ENCODE assay signal across 1 cellular context in the genomic region with DNA sequence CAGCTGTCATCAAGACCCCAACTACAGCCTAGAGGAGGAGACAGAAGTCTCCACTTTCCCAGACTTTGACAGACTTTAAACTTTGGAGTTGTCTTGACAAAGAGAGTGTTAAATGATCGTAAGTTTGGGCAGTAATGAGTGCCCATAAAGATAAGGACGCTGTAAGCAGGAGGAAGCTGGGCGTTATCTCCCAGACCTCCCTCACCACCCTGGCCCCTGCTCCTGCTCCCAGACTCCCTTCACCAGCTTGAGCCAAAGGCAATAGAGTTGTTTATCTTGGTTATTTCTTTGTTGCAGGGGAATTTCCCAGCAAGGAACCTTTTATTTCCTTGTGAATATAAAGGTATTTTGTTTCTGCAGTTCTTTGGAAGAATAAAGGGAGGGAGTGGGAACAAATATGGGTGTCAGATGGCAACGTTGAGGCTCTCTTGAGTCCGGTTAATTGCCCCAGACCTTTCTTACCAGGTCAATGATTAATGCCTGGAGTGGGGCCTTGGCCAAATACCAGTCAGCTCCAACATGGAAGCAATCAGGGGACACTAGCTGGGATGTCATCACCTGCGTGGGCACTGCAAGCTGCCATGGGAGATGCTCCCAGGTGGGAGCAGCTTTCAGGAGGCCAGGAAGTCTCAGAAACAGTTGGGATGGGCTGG.
TF ChIP-seq lines count a peak whose summit lies in the region.

No MANE protein-coding gene starts in this region.

TF ChIP-seq in K562, 482 proteins besides CTCF, POLR2A, EP300 and RAD21 (continues in another document):
- TF ChIP-seq SMAD4 (CRISPR knock-in tag; conservative IDR thresholded peaks at IDR 0.05) (no peak), ZNF707 (CRISPR knock-in tag; conservative IDR thresholded peaks at IDR 0.05) (no peak), TARDBP (IDR thresholded peaks at IDR 0.05) (no peak), ZNF12 (CRISPR knock-in tag; IDR thresholded peaks at IDR 0.05) (no peak), ARID1B (IDR thresholded peaks at IDR 0.05) (peak; percentile 73), IFI16 (CRISPR knock-in tag; IDR thresholded peaks at IDR 0.05) (no peak), HLTF (IDR thresholded peaks at IDR 0.05) (no peak), CREBBP (IDR thresholded peaks at IDR 0.05; ENCODE audit: low read depth, low read length) (no peak), ZNF134 (CRISPR knock-in tag; conservative IDR thresholded peaks at IDR 0.05) (no peak), KLF6 (CRISPR knock-in tag; IDR thresholded peaks at IDR 0.05; ENCODE audit: borderline replicate concordance) (no peak), ZNF79 (CRISPR knock-in tag; IDR thresholded peaks at IDR 0.05; ENCODE audit: low read depth) (no peak), NUFIP1 (IDR thresholded peaks at IDR 0.05; ENCODE audit: partially characterized antibody) (no peak), ASH1L (IDR thresholded peaks at IDR 0.05; ENCODE audit: borderline replicate concordance, low read depth, partially characterized antibody) (no peak), ZFP36 (IDR thresholded peaks at IDR 0.05; ENCODE audit: low read depth, low read length, partially characterized antibody) (no peak), SREBF2 (CRISPR knock-in tag; IDR thresholded peaks at IDR 0.05) (no peak), CSDE1 (IDR thresholded peaks at IDR 0.05) (no peak), TCF7L2 (IDR thresholded peaks at IDR 0.05; ENCODE audit: low read depth, low read length) (no peak), ZNF217 (CRISPR knock-in tag; IDR thresholded peaks at IDR 0.05) (no peak), ZNF507 (tag; conservative IDR thresholded peaks at IDR 0.05) (no peak), PTTG1 (tag; IDR thresholded peaks at IDR 0.05; ENCODE audit: low read depth) (no peak), DPF2 (IDR thresholded peaks at IDR 0.05) (peak; percentile 70), WHSC1 (IDR thresholded peaks at IDR 0.05; ENCODE audit: low read length) (no peak), MAFG (tag; conservative IDR thresholded peaks at IDR 0.05) (no peak), CXXC5 (CRISPR knock-in tag; IDR thresholded peaks at IDR 0.05) (0 out of 2 replicates have a peak, but pooled peaks have one; percentile 41), ZNF146 (CRISPR knock-in tag; IDR thresholded peaks at IDR 0.05; ENCODE audit: unreplicated experiment) (no peak), ZNF696 (CRISPR knock-in tag; conservative IDR thresholded peaks at IDR 0.05) (no peak), CBFA2T2 (conservative IDR thresholded peaks at IDR 0.05) (peak; percentile 53), RAD51 (IDR thresholded peaks at IDR 0.05; ENCODE audit: borderline replicate concordance, low read depth) (no peak), TAF7 (tag; IDR thresholded peaks at IDR 0.05) (no peak), SMARCE1 (IDR thresholded peaks at IDR 0.05) (peak; percentile 60; the same call in 1 of the 2 replicates), CBX3 (IDR thresholded peaks at IDR 0.05; ENCODE audit: borderline replicate concordance in 1 of 2, low read length in 2 of 2) (no peak), ZNF778 (CRISPR knock-in tag; IDR thresholded peaks at IDR 0.05) (no peak), SRSF9 (IDR thresholded peaks at IDR 0.05; ENCODE audit: borderline replicate concordance, low read depth, low read length) (no peak)
- TF ChIP-seq, protein P1, sequence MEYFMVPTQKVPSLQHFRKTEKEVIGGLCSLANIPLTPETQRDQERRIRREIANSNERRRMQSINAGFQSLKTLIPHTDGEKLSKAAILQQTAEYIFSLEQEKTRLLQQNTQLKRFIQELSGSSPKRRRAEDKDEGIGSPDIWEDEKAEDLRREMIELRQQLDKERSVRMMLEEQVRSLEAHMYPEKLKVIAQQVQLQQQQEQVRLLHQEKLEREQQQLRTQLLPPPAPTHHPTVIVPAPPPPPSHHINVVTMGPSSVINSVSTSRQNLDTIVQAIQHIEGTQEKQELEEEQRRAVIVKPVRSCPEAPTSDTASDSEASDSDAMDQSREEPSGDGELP (CRISPR knock-in tag; IDR thresholded peaks at IDR 0.05; ENCODE audit: borderline replicate concordance) = no peak
- TF ChIP-seq, protein P2, sequence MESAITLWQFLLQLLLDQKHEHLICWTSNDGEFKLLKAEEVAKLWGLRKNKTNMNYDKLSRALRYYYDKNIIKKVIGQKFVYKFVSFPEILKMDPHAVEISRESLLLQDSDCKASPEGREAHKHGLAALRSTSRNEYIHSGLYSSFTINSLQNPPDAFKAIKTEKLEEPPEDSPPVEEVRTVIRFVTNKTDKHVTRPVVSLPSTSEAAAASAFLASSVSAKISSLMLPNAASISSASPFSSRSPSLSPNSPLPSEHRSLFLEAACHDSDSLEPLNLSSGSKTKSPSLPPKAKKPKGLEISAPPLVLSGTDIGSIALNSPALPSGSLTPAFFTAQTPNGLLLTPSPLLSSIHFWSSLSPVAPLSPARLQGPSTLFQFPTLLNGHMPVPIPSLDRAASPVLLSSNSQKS (CRISPR knock-in tag; IDR thresholded peaks at IDR 0.05) = no peak
- TF ChIP-seq, protein P3, sequence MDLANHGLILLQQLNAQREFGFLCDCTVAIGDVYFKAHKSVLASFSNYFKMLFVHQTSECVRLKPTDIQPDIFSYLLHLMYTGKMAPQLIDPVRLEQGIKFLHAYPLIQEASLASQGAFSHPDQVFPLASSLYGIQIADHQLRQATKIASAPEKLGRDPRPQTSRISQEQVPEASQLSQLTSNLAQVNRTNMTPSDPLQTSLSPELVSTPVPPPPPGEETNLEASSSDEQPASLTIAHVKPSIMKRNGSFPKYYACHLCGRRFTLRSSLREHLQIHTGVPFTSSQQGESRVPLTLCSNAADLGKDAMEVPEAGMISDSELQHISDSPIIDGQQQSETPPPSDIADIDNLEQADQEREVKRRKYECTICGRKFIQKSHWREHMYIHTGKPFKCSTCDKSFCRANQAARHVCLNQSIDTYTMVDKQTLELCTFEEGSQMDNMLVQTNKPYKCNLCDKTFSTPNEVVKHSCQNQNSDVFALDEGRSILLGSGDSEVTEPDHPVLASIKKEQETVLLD (IDR thresholded peaks at IDR 0.05) = peak; percentile 50; the same call in 1 of the 2 replicates
- TF ChIP-seq, protein P4, sequence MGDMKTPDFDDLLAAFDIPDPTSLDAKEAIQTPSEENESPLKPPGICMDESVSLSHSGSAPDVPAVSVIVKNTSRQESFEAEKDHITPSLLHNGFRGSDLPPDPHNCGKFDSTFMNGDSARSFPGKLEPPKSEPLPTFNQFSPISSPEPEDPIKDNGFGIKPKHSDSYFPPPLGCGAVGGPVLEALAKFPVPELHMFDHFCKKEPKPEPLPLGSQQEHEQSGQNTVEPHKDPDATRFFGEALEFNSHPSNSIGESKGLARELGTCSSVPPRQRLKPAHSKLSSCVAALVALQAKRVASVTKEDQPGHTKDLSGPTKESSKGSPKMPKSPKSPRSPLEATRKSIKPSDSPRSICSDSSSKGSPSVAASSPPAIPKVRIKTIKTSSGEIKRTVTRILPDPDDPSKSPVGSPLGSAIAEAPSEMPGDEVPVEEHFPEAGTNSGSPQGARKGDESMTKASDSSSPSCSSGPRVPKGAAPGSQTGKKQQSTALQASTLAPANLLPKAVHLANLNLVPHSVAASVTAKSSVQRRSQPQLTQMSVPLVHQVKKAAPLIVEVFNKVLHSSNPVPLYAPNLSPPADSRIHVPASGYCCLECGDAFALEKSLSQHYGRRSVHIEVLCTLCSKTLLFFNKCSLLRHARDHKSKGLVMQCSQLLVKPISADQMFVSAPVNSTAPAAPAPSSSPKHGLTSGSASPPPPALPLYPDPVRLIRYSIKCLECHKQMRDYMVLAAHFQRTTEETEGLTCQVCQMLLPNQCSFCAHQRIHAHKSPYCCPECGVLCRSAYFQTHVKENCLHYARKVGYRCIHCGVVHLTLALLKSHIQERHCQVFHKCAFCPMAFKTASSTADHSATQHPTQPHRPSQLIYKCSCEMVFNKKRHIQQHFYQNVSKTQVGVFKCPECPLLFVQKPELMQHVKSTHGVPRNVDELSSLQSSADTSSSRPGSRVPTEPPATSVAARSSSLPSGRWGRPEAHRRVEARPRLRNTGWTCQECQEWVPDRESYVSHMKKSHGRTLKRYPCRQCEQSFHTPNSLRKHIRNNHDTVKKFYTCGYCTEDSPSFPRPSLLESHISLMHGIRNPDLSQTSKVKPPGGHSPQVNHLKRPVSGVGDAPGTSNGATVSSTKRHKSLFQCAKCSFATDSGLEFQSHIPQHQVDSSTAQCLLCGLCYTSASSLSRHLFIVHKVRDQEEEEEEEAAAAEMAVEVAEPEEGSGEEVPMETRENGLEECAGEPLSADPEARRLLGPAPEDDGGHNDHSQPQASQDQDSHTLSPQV (IDR thresholded peaks at IDR 0.05) = peak; percentile 39; the same call in 1 of the 2 replicates
- TF ChIP-seq, protein P5, sequence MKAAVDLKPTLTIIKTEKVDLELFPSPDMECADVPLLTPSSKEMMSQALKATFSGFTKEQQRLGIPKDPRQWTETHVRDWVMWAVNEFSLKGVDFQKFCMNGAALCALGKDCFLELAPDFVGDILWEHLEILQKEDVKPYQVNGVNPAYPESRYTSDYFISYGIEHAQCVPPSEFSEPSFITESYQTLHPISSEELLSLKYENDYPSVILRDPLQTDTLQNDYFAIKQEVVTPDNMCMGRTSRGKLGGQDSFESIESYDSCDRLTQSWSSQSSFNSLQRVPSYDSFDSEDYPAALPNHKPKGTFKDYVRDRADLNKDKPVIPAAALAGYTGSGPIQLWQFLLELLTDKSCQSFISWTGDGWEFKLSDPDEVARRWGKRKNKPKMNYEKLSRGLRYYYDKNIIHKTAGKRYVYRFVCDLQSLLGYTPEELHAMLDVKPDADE (conservative IDR thresholded peaks at IDR 0.05; ENCODE audit: control insufficient read depth, low read depth, low read length) = no peak
- TF ChIP-seq, protein P6, sequence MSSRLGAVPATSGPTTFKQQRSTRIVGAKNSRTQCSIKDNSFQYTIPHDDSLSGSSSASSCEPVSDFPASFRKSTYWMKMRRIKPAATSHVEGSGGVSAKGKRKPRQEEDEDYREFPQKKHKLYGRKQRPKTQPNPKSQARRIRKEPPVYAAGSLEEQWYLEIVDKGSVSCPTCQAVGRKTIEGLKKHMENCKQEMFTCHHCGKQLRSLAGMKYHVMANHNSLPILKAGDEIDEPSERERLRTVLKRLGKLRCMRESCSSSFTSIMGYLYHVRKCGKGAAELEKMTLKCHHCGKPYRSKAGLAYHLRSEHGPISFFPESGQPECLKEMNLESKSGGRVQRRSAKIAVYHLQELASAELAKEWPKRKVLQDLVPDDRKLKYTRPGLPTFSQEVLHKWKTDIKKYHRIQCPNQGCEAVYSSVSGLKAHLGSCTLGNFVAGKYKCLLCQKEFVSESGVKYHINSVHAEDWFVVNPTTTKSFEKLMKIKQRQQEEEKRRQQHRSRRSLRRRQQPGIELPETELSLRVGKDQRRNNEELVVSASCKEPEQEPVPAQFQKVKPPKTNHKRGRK (tag; IDR thresholded peaks at IDR 0.05) = no peak
- TF ChIP-seq, protein P7, sequence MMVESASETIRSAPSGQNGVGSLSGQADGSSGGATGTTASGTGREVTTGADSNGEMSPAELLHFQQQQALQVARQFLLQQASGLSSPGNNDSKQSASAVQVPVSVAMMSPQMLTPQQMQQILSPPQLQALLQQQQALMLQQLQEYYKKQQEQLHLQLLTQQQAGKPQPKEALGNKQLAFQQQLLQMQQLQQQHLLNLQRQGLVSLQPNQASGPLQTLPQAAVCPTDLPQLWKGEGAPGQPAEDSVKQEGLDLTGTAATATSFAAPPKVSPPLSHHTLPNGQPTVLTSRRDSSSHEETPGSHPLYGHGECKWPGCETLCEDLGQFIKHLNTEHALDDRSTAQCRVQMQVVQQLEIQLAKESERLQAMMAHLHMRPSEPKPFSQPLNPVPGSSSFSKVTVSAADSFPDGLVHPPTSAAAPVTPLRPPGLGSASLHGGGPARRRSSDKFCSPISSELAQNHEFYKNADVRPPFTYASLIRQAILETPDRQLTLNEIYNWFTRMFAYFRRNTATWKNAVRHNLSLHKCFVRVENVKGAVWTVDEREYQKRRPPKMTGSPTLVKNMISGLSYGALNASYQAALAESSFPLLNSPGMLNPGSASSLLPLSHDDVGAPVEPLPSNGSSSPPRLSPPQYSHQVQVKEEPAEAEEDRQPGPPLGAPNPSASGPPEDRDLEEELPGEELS (CRISPR knock-in tag; IDR thresholded peaks at IDR 0.05; ENCODE audit: borderline replicate concordance) = no peak
- TF ChIP-seq, protein P8, sequence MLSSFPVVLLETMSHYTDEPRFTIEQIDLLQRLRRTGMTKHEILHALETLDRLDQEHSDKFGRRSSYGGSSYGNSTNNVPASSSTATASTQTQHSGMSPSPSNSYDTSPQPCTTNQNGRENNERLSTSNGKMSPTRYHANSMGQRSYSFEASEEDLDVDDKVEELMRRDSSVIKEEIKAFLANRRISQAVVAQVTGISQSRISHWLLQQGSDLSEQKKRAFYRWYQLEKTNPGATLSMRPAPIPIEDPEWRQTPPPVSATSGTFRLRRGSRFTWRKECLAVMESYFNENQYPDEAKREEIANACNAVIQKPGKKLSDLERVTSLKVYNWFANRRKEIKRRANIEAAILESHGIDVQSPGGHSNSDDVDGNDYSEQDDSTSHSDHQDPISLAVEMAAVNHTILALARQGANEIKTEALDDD (IDR thresholded peaks at IDR 0.05) = no peak
- TF ChIP-seq, protein P9, sequence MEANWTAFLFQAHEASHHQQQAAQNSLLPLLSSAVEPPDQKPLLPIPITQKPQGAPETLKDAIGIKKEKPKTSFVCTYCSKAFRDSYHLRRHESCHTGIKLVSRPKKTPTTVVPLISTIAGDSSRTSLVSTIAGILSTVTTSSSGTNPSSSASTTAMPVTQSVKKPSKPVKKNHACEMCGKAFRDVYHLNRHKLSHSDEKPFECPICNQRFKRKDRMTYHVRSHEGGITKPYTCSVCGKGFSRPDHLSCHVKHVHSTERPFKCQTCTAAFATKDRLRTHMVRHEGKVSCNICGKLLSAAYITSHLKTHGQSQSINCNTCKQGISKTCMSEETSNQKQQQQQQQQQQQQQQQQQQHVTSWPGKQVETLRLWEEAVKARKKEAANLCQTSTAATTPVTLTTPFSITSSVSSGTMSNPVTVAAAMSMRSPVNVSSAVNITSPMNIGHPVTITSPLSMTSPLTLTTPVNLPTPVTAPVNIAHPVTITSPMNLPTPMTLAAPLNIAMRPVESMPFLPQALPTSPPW (CRISPR knock-in tag; IDR thresholded peaks at IDR 0.05) = peak; percentile 35; the same call in 1 of the 2 replicates
- TF ChIP-seq, protein P10, sequence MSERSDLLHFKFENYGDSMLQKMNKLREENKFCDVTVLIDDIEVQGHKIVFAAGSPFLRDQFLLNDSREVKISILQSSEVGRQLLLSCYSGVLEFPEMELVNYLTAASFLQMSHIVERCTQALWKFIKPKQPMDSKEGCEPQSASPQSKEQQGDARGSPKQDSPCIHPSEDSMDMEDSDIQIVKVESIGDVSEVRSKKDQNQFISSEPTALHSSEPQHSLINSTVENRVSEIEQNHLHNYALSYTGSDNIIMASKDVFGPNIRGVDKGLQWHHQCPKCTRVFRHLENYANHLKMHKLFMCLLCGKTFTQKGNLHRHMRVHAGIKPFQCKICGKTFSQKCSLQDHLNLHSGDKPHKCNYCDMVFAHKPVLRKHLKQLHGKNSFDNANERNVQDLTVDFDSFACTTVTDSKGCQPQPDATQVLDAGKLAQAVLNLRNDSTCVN (CRISPR knock-in tag; IDR thresholded peaks at IDR 0.05) = no peak
- TF ChIP-seq, protein P11, sequence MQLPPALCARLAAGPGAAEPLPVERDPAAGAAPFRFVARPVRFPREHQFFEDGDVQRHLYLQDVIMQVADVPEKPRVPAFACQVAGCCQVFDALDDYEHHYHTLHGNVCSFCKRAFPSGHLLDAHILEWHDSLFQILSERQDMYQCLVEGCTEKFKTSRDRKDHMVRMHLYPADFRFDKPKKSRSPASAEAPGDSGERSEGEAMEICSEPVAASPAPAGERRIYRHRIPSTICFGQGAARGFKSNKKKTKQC (CRISPR knock-in tag; IDR thresholded peaks at IDR 0.05) = no peak
- TF ChIP-seq, protein P12, sequence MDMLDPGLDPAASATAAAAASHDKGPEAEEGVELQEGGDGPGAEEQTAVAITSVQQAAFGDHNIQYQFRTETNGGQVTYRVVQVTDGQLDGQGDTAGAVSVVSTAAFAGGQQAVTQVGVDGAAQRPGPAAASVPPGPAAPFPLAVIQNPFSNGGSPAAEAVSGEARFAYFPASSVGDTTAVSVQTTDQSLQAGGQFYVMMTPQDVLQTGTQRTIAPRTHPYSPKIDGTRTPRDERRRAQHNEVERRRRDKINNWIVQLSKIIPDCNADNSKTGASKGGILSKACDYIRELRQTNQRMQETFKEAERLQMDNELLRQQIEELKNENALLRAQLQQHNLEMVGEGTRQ (CRISPR knock-in tag; IDR thresholded peaks at IDR 0.05) = no peak
